Comparison of ENCODE assay signal across 1 cellular context in the genomic region with DNA sequence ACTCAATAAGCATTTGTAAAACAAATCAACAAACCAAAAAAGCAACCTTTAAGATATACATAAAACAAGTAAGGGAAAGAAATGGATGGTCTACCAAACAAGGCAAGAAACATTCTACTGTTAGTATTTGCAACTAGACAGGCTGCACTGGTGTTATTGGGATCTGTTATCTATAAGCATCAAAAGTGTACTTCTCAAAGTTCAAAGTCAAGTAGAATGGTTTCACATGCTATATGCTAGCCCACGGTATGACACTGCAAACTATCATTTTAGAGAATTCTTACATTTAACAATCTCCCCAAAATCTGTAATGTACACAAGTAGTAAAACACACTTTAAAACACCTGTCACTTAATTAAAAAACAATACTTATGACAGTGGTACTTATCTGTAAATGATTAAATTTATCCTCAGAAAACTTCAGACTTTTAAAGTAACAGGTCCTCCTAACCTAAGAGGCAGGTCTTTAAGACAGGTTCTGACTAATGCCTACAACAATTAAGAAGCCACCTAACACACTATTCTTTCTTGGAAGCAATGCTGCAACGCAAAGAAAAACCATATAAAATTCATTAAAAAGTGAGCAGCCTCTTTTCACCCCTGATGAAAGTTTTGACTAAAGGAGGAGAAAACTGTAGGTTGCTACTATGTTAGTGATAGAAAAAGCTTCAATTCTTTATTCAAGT.
TF ChIP-seq lines count a peak whose summit lies in the region.

No MANE protein-coding gene starts in this region.

TF ChIP-seq in HEK293, 187 proteins besides CTCF, POLR2A, EP300 and RAD21:
- no peak for TF ChIP-seq MZF1 (tag by site-specific recombination; IDR thresholded peaks at IDR 0.05; ENCODE audit: borderline replicate concordance)
- TF ChIP-seq SCRT2 (tag by site-specific recombination; IDR thresholded peaks at IDR 0.05), result 0 out of 2 replicates have a peak, but pooled peaks have one; percentile 11
